23 cellular contexts compared by ENCODE assay signal in the genomic region with DNA sequence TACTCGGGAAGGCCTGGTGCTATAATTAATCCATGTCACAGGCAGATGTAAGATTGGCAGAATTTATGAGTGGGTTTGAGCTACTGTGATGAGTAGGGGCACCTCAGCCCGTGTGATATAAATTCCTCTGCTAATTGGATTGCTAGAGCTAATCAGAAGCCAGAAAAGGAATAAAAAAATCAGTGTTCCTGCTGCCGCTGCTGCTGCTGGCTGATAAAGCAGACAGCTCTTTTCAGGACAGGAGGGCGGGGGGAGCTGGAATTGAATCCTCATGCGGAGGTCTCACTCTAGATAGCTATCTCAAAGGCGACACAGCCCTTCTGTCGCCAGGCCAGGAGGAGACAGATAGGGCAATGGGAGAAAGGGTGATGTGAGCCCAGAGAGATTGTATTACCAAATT.
"Had no signal": no experiment of that assay in that cellular context is flagged by ENCODE, and none has a peak within 500 bp of the region (broad histone marks: within the 10 kb centered on the region; RNA-seq: fewer than 3 reads in every experiment).

No MANE protein-coding gene starts in this region.

- H3K27ac ChIP-seq: colonic mucosa, esophagus muscularis mucosa, foreskin keratinocyte, gastroesophageal sphincter, heart right ventricle, left lung, prostate gland, sigmoid colon, spleen, thoracic aorta, tibial nerve, upper lobe of right lung, uterus had no signal

- H3K27me3 Mint-ChIP-seq: dendritic cell treated with granulocyte-macrophage colony-stimulating factor and Interleukin-4, amounts not matched to agents 40 ng/mL and 50 ng/mL, for 4 days; naive thymus-derived CD8-positive, alpha-beta T cell; stimulated activated naive CD8-positive, alpha-beta T cell treated with anti-CD3 and anti-CD28 coated beads, Interleukin-15, Interleukin-2, amounts not matched to agents 100 ng/mL and 50 ng/mL, for 24 hours had no signal

- H3K4me3 ChIP-seq: colonic mucosa, esophagus muscularis mucosa, gastroesophageal sphincter, heart right ventricle, left lung, prostate gland, sigmoid colon, spleen, thoracic aorta, tibial nerve, upper lobe of right lung, uterus had no signal

- H3K27me3 ChIP-seq: colonic mucosa, foreskin keratinocyte, left lung, sigmoid colon, spleen, tibial nerve, upper lobe of right lung, uterus had no signal

- ATAC-seq: foreskin keratinocyte; gastroesophageal sphincter; heart right ventricle; left cardiac atrium; left lung; naive thymus-derived CD8-positive, alpha-beta T cell; right cardiac atrium; stimulated activated naive B cell treated with anti-CD40 and anti-IgM and Interleukin-4, amounts not matched to agents 10 μg/mL and 1 μg/mL and 100 μg/mL, for 72 hours; upper lobe of right lung had no signal

- DNase-seq: colonic mucosa; effector CD8-positive, alpha-beta T cell; foreskin keratinocyte; heart right ventricle; hippocampal formation; left cardiac atrium; left lung; mesenchymal stem cell; naive thymus-derived CD8-positive, alpha-beta T cell; nephron progenitor cell; right cardiac atrium; sigmoid colon; spleen; stimulated activated naive B cell treated with anti-CD40 and anti-IgM and Interleukin-4, amounts not matched to agents 10 μg/mL and 1 μg/mL and 100 μg/mL, for 72 hours; upper lobe of right lung; uterus had no signal

- H3K4me3 Mint-ChIP-seq: dendritic cell treated with granulocyte-macrophage colony-stimulating factor and Interleukin-4, amounts not matched to agents 40 ng/mL and 50 ng/mL, for 4 days; naive thymus-derived CD8-positive, alpha-beta T cell; nephron progenitor cell; stimulated activated naive B cell treated with anti-CD40 and anti-IgM and Interleukin-4, amounts not matched to agents 10 μg/mL and 1 μg/mL and 100 μg/mL, for 72 hours; stimulated activated naive CD8-positive, alpha-beta T cell treated with anti-CD3 and anti-CD28 coated beads, Interleukin-15, Interleukin-2, amounts not matched to agents 100 ng/mL and 50 ng/mL, for 24 hours had no signal

- H3K27ac Mint-ChIP-seq: dendritic cell treated with granulocyte-macrophage colony-stimulating factor and Interleukin-4, amounts not matched to agents 40 ng/mL and 50 ng/mL, for 4 days; naive thymus-derived CD8-positive, alpha-beta T cell; nephron progenitor cell; stimulated activated naive B cell treated with anti-CD40 and anti-IgM and Interleukin-4, amounts not matched to agents 10 μg/mL and 1 μg/mL and 100 μg/mL, for 72 hours; stimulated activated naive CD8-positive, alpha-beta T cell treated with anti-CD3 and anti-CD28 coated beads, Interleukin-15, Interleukin-2, amounts not matched to agents 100 ng/mL and 50 ng/mL, for 24 hours had no signal

- H3K36me3 ChIP-seq: colonic mucosa, esophagus muscularis mucosa, gastroesophageal sphincter, heart right ventricle, left lung, prostate gland, sigmoid colon, spleen, thoracic aorta, tibial nerve, upper lobe of right lung, uterus had no signal

- H3K4me1 Mint-ChIP-seq: naive thymus-derived CD8-positive, alpha-beta T cell; stimulated activated naive B cell treated with anti-CD40 and anti-IgM and Interleukin-4, amounts not matched to agents 10 μg/mL and 1 μg/mL and 100 μg/mL, for 72 hours had no signal

- H3K4me1 ChIP-seq: colonic mucosa, foreskin keratinocyte, left lung, prostate gland, uterus had no signal

- H3K9me3 Mint-ChIP-seq: dendritic cell treated with granulocyte-macrophage colony-stimulating factor and Interleukin-4, amounts not matched to agents 40 ng/mL and 50 ng/mL, for 4 days; nephron progenitor cell; stimulated activated naive B cell treated with anti-CD40 and anti-IgM and Interleukin-4, amounts not matched to agents 10 μg/mL and 1 μg/mL and 100 μg/mL, for 72 hours; stimulated activated naive CD8-positive, alpha-beta T cell treated with anti-CD3 and anti-CD28 coated beads, Interleukin-15, Interleukin-2, amounts not matched to agents 100 ng/mL and 50 ng/mL, for 24 hours had no signal

- H3K36me3 Mint-ChIP-seq: naive thymus-derived CD8-positive, alpha-beta T cell; stimulated activated naive B cell treated with anti-CD40 and anti-IgM and Interleukin-4, amounts not matched to agents 10 μg/mL and 1 μg/mL and 100 μg/mL, for 72 hours had no signal
